24 cellular contexts compared by ENCODE assay signal in genomic region chr6:64904616-64905015, GRCh38.
"Had no signal": no experiment of that assay in that cellular context is flagged by ENCODE, and none has a peak within 500 bp of the region (broad histone marks: within the 10 kb centered on the region; RNA-seq: fewer than 3 reads in every experiment).

No MANE protein-coding gene starts in this region.

- ATAC-seq: left colon; left lung; lower lobe of right lung; naive thymus-derived CD8-positive, alpha-beta T cell; right cardiac atrium; sciatic nerve had no signal

- H3K4me3 ChIP-seq: left lung, lower lobe of right lung, neural progenitor cell, ovary, skin epidermis, tibial nerve, uterus had no signal

- H3K4me3 Mint-ChIP-seq: naive thymus-derived CD8-positive, alpha-beta T cell; nephron; neural progenitor cell; stimulated activated naive CD8-positive, alpha-beta T cell treated with anti-CD3 and anti-CD28 coated beads, Interleukin-15, Interleukin-2, amounts not matched to agents 100 ng/mL and 50 ng/mL, for 24 hours; type B pancreatic cell had no signal

- H3K27me3 ChIP-seq: left lung, neural progenitor cell, ovary, tibial nerve, uterus had no signal

- H3K4me1 Mint-ChIP-seq: naive thymus-derived CD8-positive, alpha-beta T cell; nephron; neural progenitor cell had no signal

- H3K27me3 Mint-ChIP-seq: naive thymus-derived CD8-positive, alpha-beta T cell; progenitor cell of endocrine pancreas; stimulated activated naive CD8-positive, alpha-beta T cell treated with anti-CD3 and anti-CD28 coated beads, Interleukin-15, Interleukin-2, amounts not matched to agents 100 ng/mL and 50 ng/mL, for 24 hours; type B pancreatic cell had no signal

- H3K27ac Mint-ChIP-seq: naive thymus-derived CD8-positive, alpha-beta T cell; nephron; neural progenitor cell; progenitor cell of endocrine pancreas; stimulated activated naive CD8-positive, alpha-beta T cell treated with anti-CD3 and anti-CD28 coated beads, Interleukin-15, Interleukin-2, amounts not matched to agents 100 ng/mL and 50 ng/mL, for 24 hours; type B pancreatic cell had no signal

- H3K9me3 ChIP-seq: left lung, lower lobe of right lung, ovary, tibial nerve, uterus had no signal

- H2AFZ ChIP-seq: neural progenitor cell had no signal

- H3K36me3 ChIP-seq: left lung, lower lobe of right lung, neural progenitor cell, ovary, tibial nerve, uterus had no signal

- H3K36me3 Mint-ChIP-seq: naive thymus-derived CD8-positive, alpha-beta T cell; neural progenitor cell; type B pancreatic cell had no signal

- DNase-seq: hippocampal formation; kidney; left colon; left lung; lower lobe of right lung; mammary epithelial cell; mesenchymal stem cell; naive thymus-derived CD8-positive, alpha-beta T cell; ovary; right cardiac atrium; stimulated activated CD4-positive, alpha-beta T cell treated with anti-CD3 and anti-CD28 coated beads, Interleukin-12 subunit alpha, Interleukin-12 subunit beta, amount 100 ng/mL, for 4 hours; stimulated activated CD4-positive, alpha-beta T cell treated with anti-CD3 and anti-CD28 coated beads, Interleukin-15, amount 100 ng/mL, for 24 hours; stimulated activated CD4-positive, alpha-beta T cell treated with anti-CD3 and anti-CD28 coated beads, Interleukin-2, amount 100 ng/mL, for 24 hours; stimulated activated CD4-positive, alpha-beta T cell treated with anti-CD3 and anti-CD28 coated beads, Interleukin-4, amount 100 ng/mL, for 1 hour; stimulated activated naive CD4-positive, alpha-beta T cell; uterus had no signal

- H3K4me1 ChIP-seq: left lung, lower lobe of right lung, neural progenitor cell, tibial nerve, uterus had no signal

- H3K4me2 ChIP-seq: neural progenitor cell had no signal

- H3K27ac ChIP-seq: left lung, lower lobe of right lung, neural progenitor cell, ovary, skin epidermis, tibial nerve, uterus had no signal

- H3K9ac ChIP-seq: neural progenitor cell had no signal
